17 cellular contexts compared by ENCODE assay signal in genomic region chr10:87752571-87752970, GRCh38.
DNase-seq lines count a peak whose midpoint lies in the region; ATAC-seq and TF ChIP-seq lines count a peak whose summit lies in the region.
"Had no signal": no experiment of that assay in that cellular context is flagged by ENCODE, and none has a peak within 500 bp of the region (broad histone marks: within the 10 kb centered on the region; RNA-seq: fewer than 3 reads in every experiment).

No MANE protein-coding gene starts in this region.

- DNase-seq in MCF 10A (ENCODE audit: unreplicated experiment) (peak; percentile 45), breast epithelium (ENCODE audit: low spot score in 2 of 2) (no peak), amniotic stem cell (lab: John Stamatoyannopoulos, UW) (peak; percentile 56), fibroblast of the aortic adventitia (ENCODE audit: low read depth) (peak; percentile 64), DMS153 treated with DMSO at 0.1 percent for 48 hours (lab: John Stamatoyannopoulos, UW; ENCODE audit: unreplicated experiment) (no peak), medulla oblongata (ENCODE audit: extremely low spot score) (no peak), hypothalamus (lab: John Stamatoyannopoulos, UW) (no peak)
- no peak for DNase-seq in naive thymus-derived CD4-positive, alpha-beta T cell
- DNase-seq: 8988T, brain microvascular endothelial cell, GDM1, NCI-H1694 treated with DMSO at 0.1 percent for 48 hours, NCI-H510A treated with DMSO at 0.1 percent for 48 hours, substantia nigra had no signal

- peaks cover 10% of the 10 kb centered on the region for H3K4me1 Mint-ChIP-seq in MCF 10A (ENCODE audit: insufficient read depth, unreplicated experiment)
- peaks cover 0 to 9% (median 3%) of the 10 kb centered on the region in 7 donors for H3K4me1 Mint-ChIP-seq in naive thymus-derived CD4-positive, alpha-beta T cell

- H3K4me1 ChIP-seq in breast epithelium, result no peaks in the 10 kb centered on the region
- no peaks in the 10 kb centered on the region for H3K4me1 ChIP-seq in naive thymus-derived CD4-positive, alpha-beta T cell (ENCODE audit: control insufficient read depth in 2 of 2, insufficient read depth in 2 of 2, low read length in 2 of 2)

- H3K36me3 Mint-ChIP-seq in MCF 10A (ENCODE audit: insufficient read depth, unreplicated experiment), result peaks cover 49% of the 10 kb centered on the region
- peaks cover 0 to 23% (median 19%) of the 10 kb centered on the region in 5 donors for H3K36me3 Mint-ChIP-seq in naive thymus-derived CD4-positive, alpha-beta T cell

- no peaks in the 10 kb centered on the region for H3K9me3 ChIP-seq in breast epithelium
- no peaks in the 10 kb centered on the region for H3K9me3 ChIP-seq in naive thymus-derived CD4-positive, alpha-beta T cell (ENCODE audit: control insufficient read depth in 2 of 3, low read length in 3 of 3)

- H3K4me3 Mint-ChIP-seq in MCF 10A (ENCODE audit: unreplicated experiment), result no peak overlapping the region
- no peak overlapping the region for H3K4me3 Mint-ChIP-seq in naive thymus-derived CD4-positive, alpha-beta T cell
- H3K4me3 Mint-ChIP-seq: activated T-helper 17 cell treated with anti-CD3 and anti-CD28 coated beads, Interleukin-2, amount 50 U/mL, for 72 hours; natural killer cell treated with Interleukin-12 subunit alpha and Interleukin-12 subunit beta and Interleukin-15 and Interleukin-18, amount 100 ng/mL, for 72 hours had no signal

- no TSS peak for BruUV-seq in MCF 10A (replicated peaks; lab: Mats Ljungman, UMichigan)

- CTCF ChIA-PET in MCF 10A (lab: Yijun Ruan, JAX), result interaction anchor here (0.9 kb wide), 1 partner anchor 11 kb away, joined by 4 read pairs; no protein-coding TSS in a partner anchor
- CTCF ChIA-PET in naive thymus-derived CD4-positive, alpha-beta T cell (lab: Charles Lee), result no interaction called here

- POLR2A ChIA-PET in MCF 10A (lab: Yijun Ruan, JAX), result no interaction called here
- POLR2A ChIA-PET in naive thymus-derived CD4-positive, alpha-beta T cell (lab: Charles Lee), result no interaction called here

- no peaks in the 10 kb centered on the region for H3K36me3 ChIP-seq in breast epithelium
- peaks cover 0 to 24% (median 11%) of the 10 kb centered on the region in 3 experiments for H3K36me3 ChIP-seq in naive thymus-derived CD4-positive, alpha-beta T cell (ENCODE audit: control insufficient read depth in 2 of 3, insufficient read depth in 3 of 3, low read length in 3 of 3)

- intact Hi-C loops in MCF 10A (cut with micrococcal nuclease), result no loop called here
- intact Hi-C loops in breast epithelium (cut with DNase I; ENCODE audit: low total_unique reads), result no loop called here
- intact Hi-C loops in naive thymus-derived CD4-positive, alpha-beta T cell (cut with micrococcal nuclease), result no loop called here

- H3K27ac Mint-ChIP-seq in MCF 10A (ENCODE audit: low read depth, unreplicated experiment), result peak overlapping the region; percentile 42
- peak overlapping the region in 2 of 9 donors; percentile 8 to 17 for H3K27ac Mint-ChIP-seq in naive thymus-derived CD4-positive, alpha-beta T cell
- H3K27ac Mint-ChIP-seq: natural killer cell treated with Interleukin-12 subunit alpha and Interleukin-12 subunit beta and Interleukin-15 and Interleukin-18, amount 100 ng/mL, for 72 hours had no signal

- no peak overlapping the region for H3K27ac ChIP-seq in breast epithelium
- H3K27ac ChIP-seq in naive thymus-derived CD4-positive, alpha-beta T cell (ENCODE audit: low read depth, low read length), result no peak overlapping the region
- H3K27ac ChIP-seq: brain microvascular endothelial cell had no signal

- TF ChIP-seq CTCF in MCF 10A (IDR thresholded peaks at IDR 0.05; ENCODE audit: unreplicated experiment) (no peak), breast epithelium (IDR thresholded peaks at IDR 0.05) (no peak), fibroblast of the aortic adventitia (IDR thresholded peaks at IDR 0.05; ENCODE audit: insufficient read depth, low read length) (no peak)

- H3K4me3 ChIP-seq in breast epithelium (no peak overlapping the region), fibroblast of the aortic adventitia (ENCODE audit: low read depth, low read length) (no peak overlapping the region)
- H3K4me3 ChIP-seq in naive thymus-derived CD4-positive, alpha-beta T cell (ENCODE audit: low read length), result no peak overlapping the region

- no peak for TF ChIP-seq POLR2A in breast epithelium (IDR thresholded peaks at IDR 0.05)

- no peaks in the 10 kb centered on the region for H3K27me3 ChIP-seq in breast epithelium
- no peaks in the 10 kb centered on the region for H3K27me3 ChIP-seq in naive thymus-derived CD4-positive, alpha-beta T cell (ENCODE audit: control insufficient read depth in 2 of 2, insufficient read depth in 2 of 2, low read length in 2 of 2)
- H3K27me3 ChIP-seq: brain microvascular endothelial cell had no signal

- no peak for ATAC-seq in naive thymus-derived CD4-positive, alpha-beta T cell
- ATAC-seq: activated T-helper 17 cell treated with anti-CD3 and anti-CD28 coated beads, Interleukin-2, amount 50 U/mL, for 72 hours; left lobe of liver; natural killer cell treated with Interleukin-12 subunit alpha and Interleukin-12 subunit beta and Interleukin-15 and Interleukin-18, amount 100 ng/mL, for 72 hours had no signal

- no peaks in the 10 kb centered on the region for H3K9me3 Mint-ChIP-seq in MCF 10A (ENCODE audit: unreplicated experiment)
- H3K9me3 Mint-ChIP-seq in naive thymus-derived CD4-positive, alpha-beta T cell, result peaks cover 0 to 4% (median 0%) of the 10 kb centered on the region in 11 donors
- H3K9me3 Mint-ChIP-seq: natural killer cell treated with Interleukin-12 subunit alpha and Interleukin-12 subunit beta and Interleukin-15 and Interleukin-18, amount 100 ng/mL, for 72 hours had no signal

- no peaks in the 10 kb centered on the region for H3K27me3 Mint-ChIP-seq in MCF 10A (ENCODE audit: insufficient read depth, unreplicated experiment)
- no peaks in the 10 kb centered on the region for H3K27me3 Mint-ChIP-seq in naive thymus-derived CD4-positive, alpha-beta T cell
- H3K27me3 Mint-ChIP-seq: activated T-helper 17 cell treated with anti-CD3 and anti-CD28 coated beads, Interleukin-2, amount 50 U/mL, for 72 hours; natural killer cell treated with Interleukin-12 subunit alpha and Interleukin-12 subunit beta and Interleukin-15 and Interleukin-18, amount 100 ng/mL, for 72 hours had no signal

Comparison
In these comparisons a context has a peak if more than half of its experiments do, and no peak if none do; other contexts are left out.
1. DNase-seq: peak in MCF 10A (single experiment), amniotic stem cell (single experiment) and fibroblast of the aortic adventitia (single experiment); none in breast epithelium (0 of 2), DMS153 treated with DMSO at 0.1 percent for 48 hours (single experiment), naive thymus-derived CD4-positive, alpha-beta T cell (0 of 9), medulla oblongata (single experiment) and hypothalamus (0 of 51).